ENCODE assay signal across 8 cellular contexts in genomic region chr9:97982191-97982718, GRCh38. TPM values are rescaled to one million over a fixed set of nuclear protein-coding genes. Genes with fewer than 3 reads are reported as not detected.
DNase-seq lines count a peak whose midpoint lies in the region; ATAC-seq and TF ChIP-seq lines count a peak whose summit lies in the region.

No MANE protein-coding gene starts in this region.

- H3K4me1 ChIP-seq in adipocyte (ENCODE audit: control insufficient read depth, insufficient read depth, low read length) (peaks cover 37% of the 10 kb centered on the region), liver (ENCODE audit: control insufficient read depth in 4 of 4, insufficient read depth in 4 of 4, low read length in 3 of 4) (peaks cover 0 to 12% (median 3%) of the 10 kb centered on the region in 4 donors), tibial nerve (peaks cover 0 to 50% (median 22%) of the 10 kb centered on the region in 4 donors)

- DNase-seq in activated T-cell treated with anti-CD3 and anti-CD28 coated beads, Interleukin-2, amount 50 U/mL, for 4 hours: no peak
- no peak for DNase-seq in activated T-cell treated with anti-CD3 and anti-CD28 coated beads for 4 hours
- DNase-seq in adipocyte (ENCODE audit: low read depth): no peak
- no peak for DNase-seq in tibial nerve (ENCODE audit: low spot score in 2 of 2)
- no peak for DNase-seq in NCI-H2029 (lab: John Stamatoyannopoulos, UW)
- no peak for DNase-seq in KBM-7

- TF ChIP-seq RAD21 in liver (IDR thresholded peaks at IDR 0.05): no peak

- TF ChIP-seq CTCF in liver (IDR thresholded peaks at IDR 0.05; ENCODE audit: low read depth, low read length, missing input control): no peak
- no peak for TF ChIP-seq CTCF in tibial nerve (IDR thresholded peaks at IDR 0.05)

- WGBS in liver: 37% methylated on average over 16 of the region's 16 CpGs
- 14 to 22% methylated on average over 16 of the region's 16 CpGs for WGBS in tibial nerve, 2 donors

- H3K9me3 Mint-ChIP-seq in activated T-cell treated with anti-CD3 and anti-CD28 coated beads, Interleukin-2, amount 50 U/mL, for 4 hours: no peaks in the 10 kb centered on the region

- H3K27ac ChIP-seq in liver (ENCODE audit: low read depth in 1 of 2, low read length in 2 of 2) (no peak overlapping the region), tibial nerve (peak overlapping the region; percentile 96 to 100 (median 98))

- H3K27me3 ChIP-seq in adipocyte (replicated peaks; ENCODE audit: control insufficient read depth, insufficient read depth, low read length) (no peaks in the 10 kb centered on the region), liver (ENCODE audit: control insufficient read depth in 4 of 4, insufficient read depth in 4 of 4, low read length in 3 of 4) (no peaks in the 10 kb centered on the region), tibial nerve (no peaks in the 10 kb centered on the region)

- peak overlapping the region; percentile 78 for H3K4me3 Mint-ChIP-seq in activated T-cell treated with anti-CD3 and anti-CD28 coated beads, Interleukin-2, amount 50 U/mL, for 4 hours

- in situ Hi-C loops in KBM-7 (cut with MboI; ENCODE audit: low pct_unique_long_range_greater_than_20kb, low sequenced_read_pairs): no loop called here

- H3K27me3 Mint-ChIP-seq in activated T-cell treated with anti-CD3 and anti-CD28 coated beads, Interleukin-2, amount 50 U/mL, for 4 hours (ENCODE audit: low read depth): no peaks in the 10 kb centered on the region

- no peaks in the 10 kb centered on the region for H3K36me3 ChIP-seq in adipocyte (ENCODE audit: control insufficient read depth, insufficient read depth, low read length, severe bottlenecking)
- H3K36me3 ChIP-seq in liver (ENCODE audit: control insufficient read depth in 4 of 4, insufficient read depth in 3 of 4, low read depth in 1 of 4, low read length in 3 of 4): peaks cover 0 to 2% (median 0%) of the 10 kb centered on the region in 4 donors
- no peaks in the 10 kb centered on the region for H3K36me3 ChIP-seq in tibial nerve

- TF ChIP-seq POLR2A in tibial nerve (IDR thresholded peaks at IDR 0.05): no peak

- peaks cover 38% of the 10 kb centered on the region for H3K4me1 Mint-ChIP-seq in activated T-cell treated with anti-CD3 and anti-CD28 coated beads, Interleukin-2, amount 50 U/mL, for 4 hours (ENCODE audit: low read depth)

- H3K9me3 ChIP-seq in adipocyte (ENCODE audit: control insufficient read depth, low read length) (no peaks in the 10 kb centered on the region), liver (ENCODE audit: control insufficient read depth in 4 of 4, low read length in 3 of 4) (no peaks in the 10 kb centered on the region), tibial nerve (no peaks in the 10 kb centered on the region)

- no peak for ATAC-seq in activated T-cell treated with anti-CD3 and anti-CD28 coated beads, Interleukin-2, amount 50 U/mL, for 4 hours
- ATAC-seq in GM18909 (IDR thresholded peaks at IDR 0.05; ENCODE audit: poor library complexity, unreplicated experiment): no peak

- peak overlapping the region; percentile 96 for H3K9ac ChIP-seq in adipocyte (ENCODE audit: low read length)
- H3K9ac ChIP-seq in liver (ENCODE audit: low read depth in 1 of 2, low read length in 2 of 2): peak overlapping the region; percentile 58 to 83

- H3K36me3 Mint-ChIP-seq in activated T-cell treated with anti-CD3 and anti-CD28 coated beads, Interleukin-2, amount 50 U/mL, for 4 hours (ENCODE audit: insufficient read depth): peaks cover 6% of the 10 kb centered on the region

- peak overlapping the region; percentile 87 for H3K4me3 ChIP-seq in adipocyte (ENCODE audit: low read length)
- peak overlapping the region; percentile 60 to 100 (median 70) for H3K4me3 ChIP-seq in liver (ENCODE audit: low read depth in 1 of 3, low read length in 3 of 3)
- H3K4me3 ChIP-seq in tibial nerve: peak overlapping the region; percentile 76 to 98 (median 86)

- no peak for TF ChIP-seq EP300 in tibial nerve (IDR thresholded peaks at IDR 0.05)

TF ChIP-seq in liver, 16 proteins besides CTCF, POLR2A, EP300 and RAD21:
- TF ChIP-seq SP1 (IDR thresholded peaks at IDR 0.05) (no peak), FOXA2 (IDR thresholded peaks at IDR 0.05) (no peak), TAF1 (conservative IDR thresholded peaks at IDR 0.05) (no peak), ZBTB33 (IDR thresholded peaks at IDR 0.05) (no peak), MAX (IDR thresholded peaks at IDR 0.05) (no peak), REST (IDR thresholded peaks at IDR 0.05) (no peak), EGR1 (IDR thresholded peaks at IDR 0.05; ENCODE audit: low read depth in 2 of 2) (no peak), JUND (IDR thresholded peaks at IDR 0.05) (no peak), ATF3 (IDR thresholded peaks at IDR 0.05) (no peak), GABPA (IDR thresholded peaks at IDR 0.05 in 1 of 2, conservative IDR thresholded peaks at IDR 0.05 in 1 of 2) (no peak)

RNA-seq across cellular contexts. Expression of gene ANP32B, which starts 0.9 kb away (rescaled TPM):
- total RNA-seq in activated T-cell treated with anti-CD3 and anti-CD28 coated beads, Interleukin-2, amount 50 U/mL, for 4 hours: 100 to 1,000 TPM; 307 to 343 (median 326) TPM
- 10 to 100 TPM in 1 of 2 donors, 1 to 10 TPM in 1; 4.0 to 21.2 TPM for total RNA-seq in liver
- 10 to 100 TPM; 32.8 to 39.4 TPM for polyA plus RNA-seq in liver
- 10 to 100 TPM; 39.0 to 59.4 (median 51.8) TPM for total RNA-seq in tibial nerve

RNA-seq across cellular contexts. Expression of gene HEMGN, which starts 44.3 kb away (rescaled TPM):
- under 1 TPM; 0.46 to 0.61 (median 0.46) TPM for total RNA-seq in activated T-cell treated with anti-CD3 and anti-CD28 coated beads, Interleukin-2, amount 50 U/mL, for 4 hours
- total RNA-seq in liver (100 to 1,000 TPM in 1 of 2 donors, under 1 TPM in 1; 0.08 to 218 TPM), tibial nerve (not detected)
- under 1 TPM in 1 of 2 donors, not detected in 1; 0.06 TPM for polyA plus RNA-seq in liver

RNA-seq across cellular contexts. Expression of gene TRMO, which starts 60.0 kb away (rescaled TPM):
- 10 to 100 TPM; 12.3 to 16.9 (median 16.0) TPM for total RNA-seq in activated T-cell treated with anti-CD3 and anti-CD28 coated beads, Interleukin-2, amount 50 U/mL, for 4 hours
- total RNA-seq in liver (10 to 100 TPM in 1 of 2 donors, 1 to 10 TPM in 1; 9.9 to 13.2 TPM), tibial nerve (10 to 100 TPM; 16.7 to 30.9 (median 19.7) TPM)
- 1 to 10 TPM; 7.0 to 9.5 TPM for polyA plus RNA-seq in liver

Comparison
In these comparisons a context has a peak if more than half of its experiments do, and no peak if none do; other contexts are left out.
1. H3K27ac ChIP-seq: peak in tibial nerve (4 of 4); none in liver (0 of 2).
2. RNA of gene ANP32B, which starts 0.9 kb away (total RNA-seq): 307 to 343 TPM in activated T-cell treated with anti-CD3 and anti-CD28 coated beads, Interleukin-2, amount 50 U/mL, for 4 hours; 39.0 to 59.4 TPM in tibial nerve and 4.0 to 21.2 TPM in liver; every median in the first group is over 4 times any median in the second.
3. Peak in every context shown above with its lines, with median percentiles within 50 percentile points of each other: H3K4me3 ChIP-seq.